In the genomic region with DNA sequence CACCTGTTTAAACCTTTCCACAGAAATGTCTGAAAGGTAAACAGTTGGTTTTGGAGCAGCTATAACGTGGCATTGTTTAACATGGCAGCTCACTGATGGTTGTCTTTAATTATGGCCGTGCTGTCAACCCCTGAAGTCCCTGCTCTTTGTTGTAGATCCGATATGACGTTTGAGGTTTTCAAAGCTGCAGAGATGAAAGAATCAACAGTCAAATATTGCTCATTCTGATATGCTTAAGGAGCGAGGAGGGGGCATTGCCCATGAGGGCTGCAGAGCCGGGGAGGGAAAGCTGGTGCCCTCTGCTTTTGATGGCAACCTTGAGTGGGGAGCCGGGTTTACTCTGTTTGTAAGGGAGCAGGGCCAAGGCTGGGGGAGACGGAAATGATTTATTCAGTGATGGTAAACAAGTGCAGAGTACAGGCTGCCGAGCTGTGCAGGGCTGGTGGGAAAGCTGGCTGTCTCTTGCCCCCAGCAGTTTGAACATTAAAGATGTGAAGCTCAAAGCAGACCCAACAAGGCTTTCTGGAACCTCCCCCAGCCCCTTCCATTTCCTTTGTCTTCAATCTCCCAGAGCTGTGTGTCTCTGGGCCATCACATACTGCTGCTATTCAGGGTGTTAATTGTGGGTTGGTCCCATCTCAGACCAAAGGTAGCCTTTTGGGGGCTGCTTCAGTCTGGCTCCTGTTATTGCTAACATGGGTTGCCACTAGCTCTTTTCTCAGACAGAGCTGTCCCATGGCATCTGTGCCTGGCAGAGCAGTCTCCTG, we compare ENCODE assay signal across 1 cellular context.
TF ChIP-seq lines count a peak whose summit lies in the region.

No MANE protein-coding gene starts in this region.

TF ChIP-seq in HepG2, 621 proteins besides CTCF, POLR2A, EP300 and RAD21 (continued from another document and continues in another):
- TF ChIP-seq ZFP1 (CRISPR knock-in tag; IDR thresholded peaks at IDR 0.05) (no peak), ZBTB1 (CRISPR knock-in tag; IDR thresholded peaks at IDR 0.05; ENCODE audit: borderline replicate concordance) (no peak), ZNF720 (CRISPR knock-in tag; IDR thresholded peaks at IDR 0.05) (no peak), ZNF512 (CRISPR knock-in tag; IDR thresholded peaks at IDR 0.05) (no peak), SETDB1 (CRISPR knock-in tag; IDR thresholded peaks at IDR 0.05; ENCODE audit: borderline replicate concordance) (0 out of 2 replicates have a peak, but pooled peaks have one; percentile 68), ZNF724P (CRISPR knock-in tag; IDR thresholded peaks at IDR 0.05; ENCODE audit: borderline replicate concordance) (no peak), TBP (CRISPR knock-in tag; IDR thresholded peaks at IDR 0.05) (no peak), SPEN (CRISPR knock-in tag; IDR thresholded peaks at IDR 0.05; ENCODE audit: low read depth) (peak; percentile 67; the same call in 1 of the 2 replicates), ZNF136 (CRISPR knock-in tag; IDR thresholded peaks at IDR 0.05; ENCODE audit: low read depth) (no peak), RBFOX2 (IDR thresholded peaks at IDR 0.05; ENCODE audit: low read depth, low read length) (peak; percentile 52; the same call in 1 of the 2 replicates), SMAD9 (CRISPR knock-in tag; IDR thresholded peaks at IDR 0.05) (no peak), MTA1 (CRISPR knock-in tag; IDR thresholded peaks at IDR 0.05; ENCODE audit: borderline replicate concordance) (peak; percentile 96), RXRA (CRISPR knock-in tag; IDR thresholded peaks at IDR 0.05) (peak; percentile 96), MXI1 (IDR thresholded peaks at IDR 0.05; ENCODE audit: borderline replicate concordance, low read depth, low read length) (peak; percentile 23; the same call in 1 of the 3 replicates), ZNF839 (CRISPR knock-in tag; IDR thresholded peaks at IDR 0.05; ENCODE audit: borderline replicate concordance) (no peak), RNF2 (conservative IDR thresholded peaks at IDR 0.05; ENCODE audit: low read depth) (no peak), ATAD3A (CRISPR knock-in tag; IDR thresholded peaks at IDR 0.05) (no peak), NRL (CRISPR knock-in tag; IDR thresholded peaks at IDR 0.05; ENCODE audit: borderline replicate concordance) (no peak), ZNF761 (CRISPR knock-in tag; conservative IDR thresholded peaks at IDR 0.05) (peak; percentile 82; the same call in 1 of the 2 replicates), CC2D1A (CRISPR knock-in tag; IDR thresholded peaks at IDR 0.05) (no peak), MEF2D (CRISPR knock-in tag; IDR thresholded peaks at IDR 0.05) (peak; percentile 35; the same call in 1 of the 2 replicates), CREM (IDR thresholded peaks at IDR 0.05) (peak; percentile 98), CREM (CRISPR knock-in tag; IDR thresholded peaks at IDR 0.05) (no peak), ISL2 (CRISPR knock-in tag; IDR thresholded peaks at IDR 0.05) (peak; percentile 99), ZNF350 (CRISPR knock-in tag; IDR thresholded peaks at IDR 0.05; ENCODE audit: borderline replicate concordance, low read depth) (peak; percentile 86; the same call in 1 of the 2 replicates), JUND (CRISPR knock-in tag; IDR thresholded peaks at IDR 0.05) (no peak), MNT (IDR thresholded peaks at IDR 0.05) (no peak; the same call in 1 of the 2 replicates), ZNF749 (CRISPR knock-in tag; IDR thresholded peaks at IDR 0.05; ENCODE audit: borderline replicate concordance) (peak; percentile 27; the same call in 1 of the 2 replicates), MAF1 (CRISPR knock-in tag; IDR thresholded peaks at IDR 0.05; ENCODE audit: borderline replicate concordance) (no peak), SRY (CRISPR knock-in tag; IDR thresholded peaks at IDR 0.05) (peak; percentile 66), SP4 (CRISPR knock-in tag; IDR thresholded peaks at IDR 0.05) (peak; percentile 51; the same call in 1 of the 2 replicates)
- TF ChIP-seq, protein P1, sequence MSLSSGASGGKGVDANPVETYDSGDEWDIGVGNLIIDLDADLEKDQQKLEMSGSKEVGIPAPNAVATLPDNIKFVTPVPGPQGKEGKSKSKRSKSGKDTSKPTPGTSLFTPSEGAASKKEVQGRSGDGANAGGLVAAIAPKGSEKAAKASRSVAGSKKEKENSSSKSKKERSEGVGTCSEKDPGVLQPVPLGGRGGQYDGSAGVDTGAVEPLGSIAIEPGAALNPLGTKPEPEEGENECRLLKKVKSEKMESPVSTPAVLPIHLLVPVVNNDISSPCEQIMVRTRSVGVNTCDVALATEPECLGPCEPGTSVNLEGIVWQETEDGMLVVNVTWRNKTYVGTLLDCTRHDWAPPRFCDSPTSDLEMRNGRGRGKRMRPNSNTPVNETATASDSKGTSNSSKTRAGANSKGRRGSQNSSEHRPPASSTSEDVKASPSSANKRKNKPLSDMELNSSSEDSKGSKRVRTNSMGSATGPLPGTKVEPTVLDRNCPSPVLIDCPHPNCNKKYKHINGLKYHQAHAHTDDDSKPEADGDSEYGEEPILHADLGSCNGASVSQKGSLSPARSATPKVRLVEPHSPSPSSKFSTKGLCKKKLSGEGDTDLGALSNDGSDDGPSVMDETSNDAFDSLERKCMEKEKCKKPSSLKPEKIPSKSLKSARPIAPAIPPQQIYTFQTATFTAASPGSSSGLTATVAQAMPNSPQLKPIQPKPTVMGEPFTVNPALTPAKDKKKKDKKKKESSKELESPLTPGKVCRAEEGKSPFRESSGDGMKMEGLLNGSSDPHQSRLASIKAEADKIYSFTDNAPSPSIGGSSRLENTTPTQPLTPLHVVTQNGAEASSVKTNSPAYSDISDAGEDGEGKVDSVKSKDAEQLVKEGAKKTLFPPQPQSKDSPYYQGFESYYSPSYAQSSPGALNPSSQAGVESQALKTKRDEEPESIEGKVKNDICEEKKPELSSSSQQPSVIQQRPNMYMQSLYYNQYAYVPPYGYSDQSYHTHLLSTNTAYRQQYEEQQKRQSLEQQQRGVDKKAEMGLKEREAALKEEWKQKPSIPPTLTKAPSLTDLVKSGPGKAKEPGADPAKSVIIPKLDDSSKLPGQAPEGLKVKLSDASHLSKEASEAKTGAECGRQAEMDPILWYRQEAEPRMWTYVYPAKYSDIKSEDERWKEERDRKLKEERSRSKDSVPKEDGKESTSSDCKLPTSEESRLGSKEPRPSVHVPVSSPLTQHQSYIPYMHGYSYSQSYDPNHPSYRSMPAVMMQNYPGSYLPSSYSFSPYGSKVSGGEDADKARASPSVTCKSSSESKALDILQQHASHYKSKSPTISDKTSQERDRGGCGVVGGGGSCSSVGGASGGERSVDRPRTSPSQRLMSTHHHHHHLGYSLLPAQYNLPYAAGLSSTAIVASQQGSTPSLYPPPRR (CRISPR knock-in tag; IDR thresholded peaks at IDR 0.05; ENCODE audit: borderline replicate concordance) = peak; percentile 97
- TF ChIP-seq, protein P2, sequence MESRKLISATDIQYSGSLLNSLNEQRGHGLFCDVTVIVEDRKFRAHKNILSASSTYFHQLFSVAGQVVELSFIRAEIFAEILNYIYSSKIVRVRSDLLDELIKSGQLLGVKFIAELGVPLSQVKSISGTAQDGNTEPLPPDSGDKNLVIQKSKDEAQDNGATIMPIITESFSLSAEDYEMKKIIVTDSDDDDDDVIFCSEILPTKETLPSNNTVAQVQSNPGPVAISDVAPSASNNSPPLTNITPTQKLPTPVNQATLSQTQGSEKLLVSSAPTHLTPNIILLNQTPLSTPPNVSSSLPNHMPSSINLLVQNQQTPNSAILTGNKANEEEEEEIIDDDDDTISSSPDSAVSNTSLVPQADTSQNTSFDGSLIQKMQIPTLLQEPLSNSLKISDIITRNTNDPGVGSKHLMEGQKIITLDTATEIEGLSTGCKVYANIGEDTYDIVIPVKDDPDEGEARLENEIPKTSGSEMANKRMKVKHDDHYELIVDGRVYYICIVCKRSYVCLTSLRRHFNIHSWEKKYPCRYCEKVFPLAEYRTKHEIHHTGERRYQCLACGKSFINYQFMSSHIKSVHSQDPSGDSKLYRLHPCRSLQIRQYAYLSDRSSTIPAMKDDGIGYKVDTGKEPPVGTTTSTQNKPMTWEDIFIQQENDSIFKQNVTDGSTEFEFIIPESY (CRISPR knock-in tag; IDR thresholded peaks at IDR 0.05) = peak; percentile 29; the same call in 1 of the 2 replicates
- TF ChIP-seq, protein P3, sequence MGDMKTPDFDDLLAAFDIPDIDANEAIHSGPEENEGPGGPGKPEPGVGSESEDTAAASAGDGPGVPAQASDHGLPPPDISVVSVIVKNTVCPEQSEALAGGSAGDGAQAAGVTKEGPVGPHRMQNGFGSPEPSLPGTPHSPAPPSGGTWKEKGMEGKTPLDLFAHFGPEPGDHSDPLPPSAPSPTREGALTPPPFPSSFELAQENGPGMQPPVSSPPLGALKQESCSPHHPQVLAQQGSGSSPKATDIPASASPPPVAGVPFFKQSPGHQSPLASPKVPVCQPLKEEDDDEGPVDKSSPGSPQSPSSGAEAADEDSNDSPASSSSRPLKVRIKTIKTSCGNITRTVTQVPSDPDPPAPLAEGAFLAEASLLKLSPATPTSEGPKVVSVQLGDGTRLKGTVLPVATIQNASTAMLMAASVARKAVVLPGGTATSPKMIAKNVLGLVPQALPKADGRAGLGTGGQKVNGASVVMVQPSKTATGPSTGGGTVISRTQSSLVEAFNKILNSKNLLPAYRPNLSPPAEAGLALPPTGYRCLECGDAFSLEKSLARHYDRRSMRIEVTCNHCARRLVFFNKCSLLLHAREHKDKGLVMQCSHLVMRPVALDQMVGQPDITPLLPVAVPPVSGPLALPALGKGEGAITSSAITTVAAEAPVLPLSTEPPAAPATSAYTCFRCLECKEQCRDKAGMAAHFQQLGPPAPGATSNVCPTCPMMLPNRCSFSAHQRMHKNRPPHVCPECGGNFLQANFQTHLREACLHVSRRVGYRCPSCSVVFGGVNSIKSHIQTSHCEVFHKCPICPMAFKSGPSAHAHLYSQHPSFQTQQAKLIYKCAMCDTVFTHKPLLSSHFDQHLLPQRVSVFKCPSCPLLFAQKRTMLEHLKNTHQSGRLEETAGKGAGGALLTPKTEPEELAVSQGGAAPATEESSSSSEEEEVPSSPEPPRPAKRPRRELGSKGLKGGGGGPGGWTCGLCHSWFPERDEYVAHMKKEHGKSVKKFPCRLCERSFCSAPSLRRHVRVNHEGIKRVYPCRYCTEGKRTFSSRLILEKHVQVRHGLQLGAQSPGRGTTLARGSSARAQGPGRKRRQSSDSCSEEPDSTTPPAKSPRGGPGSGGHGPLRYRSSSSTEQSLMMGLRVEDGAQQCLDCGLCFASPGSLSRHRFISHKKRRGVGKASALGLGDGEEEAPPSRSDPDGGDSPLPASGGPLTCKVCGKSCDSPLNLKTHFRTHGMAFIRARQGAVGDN (CRISPR knock-in tag; IDR thresholded peaks at IDR 0.05) = peak; percentile 94
- TF ChIP-seq, protein P4, sequence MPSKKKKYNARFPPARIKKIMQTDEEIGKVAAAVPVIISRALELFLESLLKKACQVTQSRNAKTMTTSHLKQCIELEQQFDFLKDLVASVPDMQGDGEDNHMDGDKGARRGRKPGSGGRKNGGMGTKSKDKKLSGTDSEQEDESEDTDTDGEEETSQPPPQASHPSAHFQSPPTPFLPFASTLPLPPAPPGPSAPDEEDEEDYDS (CRISPR knock-in tag; IDR thresholded peaks at IDR 0.05) = peak; percentile 11; the same call in 1 of the 2 replicates
- TF ChIP-seq, protein P5, sequence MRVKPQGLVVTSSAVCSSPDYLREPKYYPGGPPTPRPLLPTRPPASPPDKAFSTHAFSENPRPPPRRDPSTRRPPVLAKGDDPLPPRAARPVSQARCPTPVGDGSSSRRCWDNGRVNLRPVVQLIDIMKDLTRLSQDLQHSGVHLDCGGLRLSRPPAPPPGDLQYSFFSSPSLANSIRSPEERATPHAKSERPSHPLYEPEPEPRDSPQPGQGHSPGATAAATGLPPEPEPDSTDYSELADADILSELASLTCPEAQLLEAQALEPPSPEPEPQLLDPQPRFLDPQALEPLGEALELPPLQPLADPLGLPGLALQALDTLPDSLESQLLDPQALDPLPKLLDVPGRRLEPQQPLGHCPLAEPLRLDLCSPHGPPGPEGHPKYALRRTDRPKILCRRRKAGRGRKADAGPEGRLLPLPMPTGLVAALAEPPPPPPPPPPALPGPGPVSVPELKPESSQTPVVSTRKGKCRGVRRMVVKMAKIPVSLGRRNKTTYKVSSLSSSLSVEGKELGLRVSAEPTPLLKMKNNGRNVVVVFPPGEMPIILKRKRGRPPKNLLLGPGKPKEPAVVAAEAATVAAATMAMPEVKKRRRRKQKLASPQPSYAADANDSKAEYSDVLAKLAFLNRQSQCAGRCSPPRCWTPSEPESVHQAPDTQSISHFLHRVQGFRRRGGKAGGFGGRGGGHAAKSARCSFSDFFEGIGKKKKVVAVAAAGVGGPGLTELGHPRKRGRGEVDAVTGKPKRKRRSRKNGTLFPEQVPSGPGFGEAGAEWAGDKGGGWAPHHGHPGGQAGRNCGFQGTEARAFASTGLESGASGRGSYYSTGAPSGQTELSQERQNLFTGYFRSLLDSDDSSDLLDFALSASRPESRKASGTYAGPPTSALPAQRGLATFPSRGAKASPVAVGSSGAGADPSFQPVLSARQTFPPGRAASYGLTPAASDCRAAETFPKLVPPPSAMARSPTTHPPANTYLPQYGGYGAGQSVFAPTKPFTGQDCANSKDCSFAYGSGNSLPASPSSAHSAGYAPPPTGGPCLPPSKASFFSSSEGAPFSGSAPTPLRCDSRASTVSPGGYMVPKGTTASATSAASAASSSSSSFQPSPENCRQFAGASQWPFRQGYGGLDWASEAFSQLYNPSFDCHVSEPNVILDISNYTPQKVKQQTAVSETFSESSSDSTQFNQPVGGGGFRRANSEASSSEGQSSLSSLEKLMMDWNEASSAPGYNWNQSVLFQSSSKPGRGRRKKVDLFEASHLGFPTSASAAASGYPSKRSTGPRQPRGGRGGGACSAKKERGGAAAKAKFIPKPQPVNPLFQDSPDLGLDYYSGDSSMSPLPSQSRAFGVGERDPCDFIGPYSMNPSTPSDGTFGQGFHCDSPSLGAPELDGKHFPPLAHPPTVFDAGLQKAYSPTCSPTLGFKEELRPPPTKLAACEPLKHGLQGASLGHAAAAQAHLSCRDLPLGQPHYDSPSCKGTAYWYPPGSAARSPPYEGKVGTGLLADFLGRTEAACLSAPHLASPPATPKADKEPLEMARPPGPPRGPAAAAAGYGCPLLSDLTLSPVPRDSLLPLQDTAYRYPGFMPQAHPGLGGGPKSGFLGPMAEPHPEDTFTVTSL (CRISPR knock-in tag; IDR thresholded peaks at IDR 0.05; ENCODE audit: borderline replicate concordance) = peak; percentile 93; the same call in 1 of the 2 replicates
